Comparison of ENCODE assay signal across 18 cellular contexts in genomic region chr9:82184524-82184923, GRCh38.
DNase-seq lines count a peak whose midpoint lies in the region; ATAC-seq and TF ChIP-seq lines count a peak whose summit lies in the region.
"Had no signal": no experiment of that assay in that cellular context is flagged by ENCODE, and none has a peak within 500 bp of the region (broad histone marks: within the 10 kb centered on the region; RNA-seq: fewer than 3 reads in every experiment).

No MANE protein-coding gene starts in this region.

- no peaks in the 10 kb centered on the region for H3K27me3 ChIP-seq in Karpas-422 (ENCODE audit: low read length)
- no peaks in the 10 kb centered on the region for H3K27me3 ChIP-seq in smooth muscle cell (ENCODE audit: low read depth)
- H3K27me3 ChIP-seq: adrenal gland; BLaER1 treated with 17β-estradiol and CSF1 and Interleukin-3, amounts not matched to agents 10 nM and 100 nM; left lung had no signal

- H3K9me3 ChIP-seq in Karpas-422 (ENCODE audit: low read length), result peaks cover 25% of the 10 kb centered on the region
- H3K9me3 ChIP-seq in smooth muscle cell (replicated peaks; ENCODE audit: low read depth), result no peaks in the 10 kb centered on the region
- H3K9me3 ChIP-seq: adrenal gland; BLaER1 treated with 17β-estradiol and CSF1 and Interleukin-3, amounts not matched to agents 10 nM and 100 nM; left lung had no signal

- H3K36me3 ChIP-seq in Karpas-422 (ENCODE audit: insufficient read depth, low read length), result no peaks in the 10 kb centered on the region
- H3K36me3 ChIP-seq in smooth muscle cell (ENCODE audit: low read depth), result no peaks in the 10 kb centered on the region
- H3K36me3 ChIP-seq: adrenal gland; BLaER1 treated with 17β-estradiol and CSF1 and Interleukin-3, amounts not matched to agents 10 nM and 100 nM; left lung had no signal

- H3K4me3 Mint-ChIP-seq in naive B cell (peak overlapping the region in 7 of 8 donors; percentile 13 to 69 (median 51)), MCF 10A (ENCODE audit: unreplicated experiment) (no peak overlapping the region)
- H3K4me3 Mint-ChIP-seq in activated CD4-positive, alpha-beta memory T cell treated with anti-CD3 and anti-CD28 coated beads for 36 hours, result no peak overlapping the region
- H3K4me3 Mint-ChIP-seq: activated CD4-positive, alpha-beta memory T cell treated with anti-CD3 and anti-CD28 coated beads, Interleukin-2, amount 10 ng/mL, durations not matched to agents 7 days and 5 days; central memory CD8-positive, alpha-beta T cell; nephron had no signal

- peaks cover 37 to 51% (median 43%) of the 10 kb centered on the region in 3 donors for H3K4me1 Mint-ChIP-seq in naive B cell
- no peaks in the 10 kb centered on the region for H3K4me1 Mint-ChIP-seq in activated CD4-positive, alpha-beta memory T cell treated with anti-CD3 and anti-CD28 coated beads for 36 hours (ENCODE audit: low read depth)
- no peaks in the 10 kb centered on the region for H3K4me1 Mint-ChIP-seq in MCF 10A (ENCODE audit: insufficient read depth, unreplicated experiment)
- H3K4me1 Mint-ChIP-seq: activated CD4-positive, alpha-beta memory T cell treated with anti-CD3 and anti-CD28 coated beads, Interleukin-2, amount 10 ng/mL, durations not matched to agents 7 days and 5 days; central memory CD8-positive, alpha-beta T cell; nephron had no signal

- H3K27me3 Mint-ChIP-seq in naive B cell, result no peaks in the 10 kb centered on the region
- H3K27me3 Mint-ChIP-seq in activated CD4-positive, alpha-beta memory T cell treated with anti-CD3 and anti-CD28 coated beads for 36 hours, result no peaks in the 10 kb centered on the region
- H3K27me3 Mint-ChIP-seq in MCF 10A (ENCODE audit: insufficient read depth, unreplicated experiment), result no peaks in the 10 kb centered on the region
- H3K27me3 Mint-ChIP-seq: activated CD4-positive, alpha-beta memory T cell treated with anti-CD3 and anti-CD28 coated beads, Interleukin-2, amount 10 ng/mL, durations not matched to agents 7 days and 5 days; central memory CD8-positive, alpha-beta T cell had no signal

- no peaks in the 10 kb centered on the region for H3K4me1 ChIP-seq in Karpas-422 (ENCODE audit: low read length)
- H3K4me1 ChIP-seq in smooth muscle cell (ENCODE audit: low read depth), result no peaks in the 10 kb centered on the region
- H3K4me1 ChIP-seq: adrenal gland, left lung had no signal

- peaks cover 0 to 2% (median 0%) of the 10 kb centered on the region in 7 donors for H3K9me3 Mint-ChIP-seq in naive B cell
- peaks cover 5% of the 10 kb centered on the region for H3K9me3 Mint-ChIP-seq in activated CD4-positive, alpha-beta memory T cell treated with anti-CD3 and anti-CD28 coated beads for 36 hours
- no peaks in the 10 kb centered on the region for H3K9me3 Mint-ChIP-seq in MCF 10A (ENCODE audit: unreplicated experiment)
- H3K9me3 Mint-ChIP-seq: nephron had no signal

- H3K79me2 ChIP-seq in Karpas-422 (ENCODE audit: low read length) (no peaks in the 10 kb centered on the region), smooth muscle cell (ENCODE audit: low read depth) (no peaks in the 10 kb centered on the region)

- no peak overlapping the region for H3K27ac ChIP-seq in Karpas-422 (ENCODE audit: low read length)
- no peak overlapping the region for H3K27ac ChIP-seq in smooth muscle cell (ENCODE audit: low read depth)
- H3K27ac ChIP-seq: adrenal gland; BLaER1 treated with 17β-estradiol and CSF1 and Interleukin-3, amounts not matched to agents 10 nM and 100 nM; left lung had no signal

- H4K20me1 ChIP-seq in Karpas-422 (ENCODE audit: insufficient read depth, low read depth, low read length) (no peaks in the 10 kb centered on the region), smooth muscle cell (ENCODE audit: low read depth) (no peaks in the 10 kb centered on the region)
- H4K20me1 ChIP-seq: BLaER1 treated with 17β-estradiol and CSF1 and Interleukin-3, amounts not matched to agents 10 nM and 100 nM had no signal

- no TSS peak for BruUV-seq in MCF 10A (replicated peaks; lab: Mats Ljungman, UMichigan)

- no peaks in the 10 kb centered on the region for H3K9me2 ChIP-seq in Karpas-422 (replicated peaks; ENCODE audit: insufficient read depth, low read length)

- TF ChIP-seq CTCF in smooth muscle cell (IDR thresholded peaks at IDR 0.05; ENCODE audit: borderline replicate concordance, insufficient read depth, poor library complexity, severe bottlenecking), result no peak
- no peak for TF ChIP-seq CTCF in MCF 10A (IDR thresholded peaks at IDR 0.05; ENCODE audit: unreplicated experiment)

- peak overlapping the region; percentile 1 to 87 (median 58) for H3K27ac Mint-ChIP-seq in naive B cell
- H3K27ac Mint-ChIP-seq in activated CD4-positive, alpha-beta memory T cell treated with anti-CD3 and anti-CD28 coated beads for 36 hours, result no peak overlapping the region
- H3K27ac Mint-ChIP-seq in MCF 10A (ENCODE audit: low read depth, unreplicated experiment), result no peak overlapping the region
- H3K27ac Mint-ChIP-seq: activated CD4-positive, alpha-beta memory T cell treated with anti-CD3 and anti-CD28 coated beads, Interleukin-2, amount 10 ng/mL, durations not matched to agents 7 days and 5 days; nephron had no signal

- no peaks in the 10 kb centered on the region for H3F3A ChIP-seq in smooth muscle cell (ENCODE audit: low read depth)

- H3K4me3 ChIP-seq in Karpas-422 (ENCODE audit: low read length) (no peak overlapping the region), smooth muscle cell (no peak overlapping the region)
- H3K4me3 ChIP-seq: adrenal gland; BLaER1 treated with 17β-estradiol and CSF1 and Interleukin-3, amounts not matched to agents 10 nM and 100 nM; left lung had no signal

- H3K4me2 ChIP-seq in Karpas-422 (ENCODE audit: low read depth, low read length, poor library complexity, severe bottlenecking) (no peak overlapping the region), smooth muscle cell (no peak overlapping the region)

- ATAC-seq in GM18909 (IDR thresholded peaks at IDR 0.05; ENCODE audit: poor library complexity, unreplicated experiment) (peak; percentile 79), GM21786 (IDR thresholded peaks at IDR 0.05; ENCODE audit: unreplicated experiment) (peak; percentile 90), HG03439 (IDR thresholded peaks at IDR 0.05; ENCODE audit: unreplicated experiment) (peak; percentile 76), naive B cell (ENCODE audit: low read depth in 2 of 2) (peak; percentile 79 to 83)
- ATAC-seq: left lung had no signal

- DNase-seq in naive B cell (peak; percentile 46), Karpas-422 (no peak), smooth muscle cell (lab: John Stamatoyannopoulos, UW; ENCODE audit: unreplicated experiment) (no peak), MCF 10A (ENCODE audit: unreplicated experiment) (no peak)
- DNase-seq in activated CD4-positive, alpha-beta memory T cell treated with anti-CD3 and anti-CD28 coated beads for 36 hours, result no peak
- DNase-seq: activated CD4-positive, alpha-beta memory T cell treated with anti-CD3 and anti-CD28 coated beads, Interleukin-2, amount 10 ng/mL, durations not matched to agents 7 days and 5 days; adrenal gland; DMS79; HCEC 1CT; left lung; NCI-H2227 treated with DMSO at 0.1 percent for 48 hours; substantia nigra had no signal

- intact Hi-C loops in activated CD4-positive, alpha-beta memory T cell treated with anti-CD3 and anti-CD28 coated beads for 36 hours (cut with micrococcal nuclease), result no loop called here
- intact Hi-C loops in MCF 10A (cut with micrococcal nuclease), result no loop called here

- H3K36me3 Mint-ChIP-seq in naive B cell (peaks cover 0 to 5% of the 10 kb centered on the region in 2 donors), MCF 10A (ENCODE audit: insufficient read depth, unreplicated experiment) (no peaks in the 10 kb centered on the region)
- no peaks in the 10 kb centered on the region for H3K36me3 Mint-ChIP-seq in activated CD4-positive, alpha-beta memory T cell treated with anti-CD3 and anti-CD28 coated beads for 36 hours

- WGBS in smooth muscle cell (ENCODE audit: low lambda C conversion rate), result 83% methylated on average over 3 of the region's 3 CpGs

- POLR2A ChIA-PET in activated CD4-positive, alpha-beta memory T cell treated with anti-CD3 and anti-CD28 coated beads for 36 hours (lab: Charles Lee), result no interaction called here
- POLR2A ChIA-PET in MCF 10A (lab: Yijun Ruan, JAX), result interaction anchor here (1.1 kb wide), 1 partner anchor 19 kb away, joined by 3 read pairs; no protein-coding TSS in a partner anchor

- H2AFZ ChIP-seq in Karpas-422 (ENCODE audit: low read length) (no peak overlapping the region), smooth muscle cell (ENCODE audit: low read depth) (no peak overlapping the region)

- no peak overlapping the region for H3K9ac ChIP-seq in Karpas-422 (ENCODE audit: low read length)
- no peak overlapping the region for H3K9ac ChIP-seq in smooth muscle cell (ENCODE audit: low read depth)
- H3K9ac ChIP-seq: BLaER1 treated with 17β-estradiol and CSF1 and Interleukin-3, amounts not matched to agents 10 nM and 100 nM had no signal

- CTCF ChIA-PET in activated CD4-positive, alpha-beta memory T cell treated with anti-CD3 and anti-CD28 coated beads for 36 hours (lab: Charles Lee), result no interaction called here
- CTCF ChIA-PET in MCF 10A (lab: Yijun Ruan, JAX), result interaction anchor here (0.7 to 1.2 kb wide), 2 partner anchors 9 to 28 kb away, joined by 3 read pairs; no protein-coding TSS in a partner anchor

Comparison
In these comparisons a context has a peak if more than half of its experiments do, and no peak if none do; other contexts are left out.
1. H3K27ac Mint-ChIP-seq: peak in naive B cell (6 of 6); none in activated CD4-positive, alpha-beta memory T cell treated with anti-CD3 and anti-CD28 coated beads for 36 hours (single experiment) and MCF 10A (single experiment).
2. H3K4me3 Mint-ChIP-seq: peak in naive B cell (7 of 8); none in activated CD4-positive, alpha-beta memory T cell treated with anti-CD3 and anti-CD28 coated beads for 36 hours (single experiment) and MCF 10A (single experiment).
3. Peak in every context shown above with its lines, with median percentiles within 50 percentile points of each other: ATAC-seq.